8 cellular contexts compared by ENCODE assay signal in genomic region chr6:7155871-7156579, GRCh38. TPM values are rescaled to one million over a fixed set of nuclear protein-coding genes. Genes with fewer than 3 reads are reported as not detected.
DNase-seq lines count a peak whose midpoint lies in the region; ATAC-seq and TF ChIP-seq lines count a peak whose summit lies in the region.

No MANE protein-coding gene starts in this region.

- H3K27ac Mint-ChIP-seq in CD4-positive, alpha-beta T cell, result peak overlapping the region; percentile 84

- intact Hi-C loops in CD4-positive, alpha-beta T cell (cut with DNase I, micrococcal nuclease), result loop anchor here in 1 of 2 experiments (5.0 kb wide), 1 partner anchor 41 kb away; no protein-coding TSS in a partner anchor
- intact Hi-C loops in IMR-90 (cut with micrococcal nuclease), result no loop called here

- CTCF ChIA-PET in CD4-positive, alpha-beta T cell (lab: Charles Lee), result interaction anchor here (1.3 kb wide), 1 partner anchor 43 kb away, joined by 3 read pairs; no protein-coding TSS in a partner anchor
- CTCF ChIA-PET in IMR-90 (lab: Yijun Ruan, JAX) (no interaction called here), GM10248 (lab: Yijun Ruan, JAX) (interaction anchor here (0.9 to 1.5 kb wide), 7 partner anchors 10 to 480 kb away, joined by 3 to 6 read pairs (median 3); no protein-coding TSS in a partner anchor)

- no peak for DNase-seq in CD4-positive, alpha-beta T cell
- DNase-seq in GM20000 (ENCODE audit: low spot score), result peak; percentile 54
- no peak for DNase-seq in IMR-90
- DNase-seq in right atrium auricular region (ENCODE audit: low spot score), result no peak
- DNase-seq in central memory CD4-positive, alpha-beta T cell, result no peak
- DNase-seq in NCI-H2196 treated with DMSO at 0.1 percent for 48 hours (lab: John Stamatoyannopoulos, UW; ENCODE audit: unreplicated experiment), result no peak
- no peak for DNase-seq in pons (ENCODE audit: low spot score)
- DNase-seq in GM10248 (ENCODE audit: extremely low spot score), result no peak

- H2AK5ac ChIP-seq in IMR-90 (ENCODE audit: low read depth, low read length), result peak overlapping the region; percentile 88

- TF ChIP-seq POLR2A in IMR-90 (IDR thresholded peaks at IDR 0.05; ENCODE audit: low read depth, low read length), result no peak

- H3K4me3 ChIP-seq in IMR-90 (ENCODE audit: insufficient read depth, low read depth, low read length) (no peak overlapping the region), right atrium auricular region (no peak overlapping the region)

- H3K9me3 Mint-ChIP-seq in CD4-positive, alpha-beta T cell, result no peaks in the 10 kb centered on the region

- in situ Hi-C loops in IMR-90 (cut with MboI; ENCODE audit: low sequenced_read_pairs), result no loop called here

- H2AK9ac ChIP-seq in IMR-90 (replicated peaks; ENCODE audit: low read depth, low read length, poor library complexity), result no peak overlapping the region

- H2BK20ac ChIP-seq in IMR-90 (ENCODE audit: low read depth, low read length), result peak overlapping the region; percentile 50; the same call in 1 of the 2 replicates

- peaks cover 5% of the 10 kb centered on the region for H3K36me3 Mint-ChIP-seq in CD4-positive, alpha-beta T cell (ENCODE audit: low read depth)

- H3K4me2 ChIP-seq in IMR-90 (ENCODE audit: low read depth, low read length), result peak overlapping the region; percentile 18

- H3K23ac ChIP-seq in IMR-90 (ENCODE audit: low read depth, low read length), result peak overlapping the region; percentile 25; the same call in 1 of the 2 replicates

- no peaks in the 10 kb centered on the region for H3K27me3 Mint-ChIP-seq in CD4-positive, alpha-beta T cell

- 67% methylated on average over 2 of the region's 7 CpGs; no CpG with 5 or more reads in 1 of the 2 experiments for WGBS in IMR-90 (ENCODE audit: extremely low coverage in 2 of 2, insufficient read length in 1 of 2), 2 experiments

- H3K4me1 Mint-ChIP-seq in CD4-positive, alpha-beta T cell (ENCODE audit: low read depth), result peaks cover 81% of the 10 kb centered on the region

- no peak overlapping the region for H3K27ac ChIP-seq in CD4-positive, alpha-beta T cell (ENCODE audit: low read depth, low read length)
- peak overlapping the region; percentile 70 for H3K27ac ChIP-seq in IMR-90 (ENCODE audit: insufficient read depth, low read length)
- peak overlapping the region; percentile 24 to 29 for H3K27ac ChIP-seq in right atrium auricular region

- H3K18ac ChIP-seq in IMR-90 (ENCODE audit: low read depth, low read length), result peak overlapping the region; percentile 21; the same call in 1 of the 2 replicates

- dilution Hi-C loops in IMR-90 (cut with HindIII; ENCODE audit: low sequenced_read_pairs, unreplicated experiment), result no loop called here

- H2BK15ac ChIP-seq in IMR-90 (ENCODE audit: low read depth, low read length), result peak overlapping the region; percentile 47; the same call in 1 of the 3 replicates

- peak overlapping the region; percentile 97; the same call in 1 of the 2 replicates for H4K91ac ChIP-seq in IMR-90 (ENCODE audit: insufficient read depth, low read depth, low read length)

- peak overlapping the region; percentile 79 for H2BK120ac ChIP-seq in IMR-90 (ENCODE audit: low read depth, low read length)

- peaks cover 42% of the 10 kb centered on the region for H3K9me1 ChIP-seq in IMR-90 (ENCODE audit: insufficient read depth, low read length)

- H3K14ac ChIP-seq in IMR-90 (replicated peaks; ENCODE audit: low read depth, low read length), result peak overlapping the region; percentile 55

- H3K36me3 ChIP-seq in IMR-90 (ENCODE audit: control insufficient read depth, insufficient read depth, low read length), result no peaks in the 10 kb centered on the region
- no peaks in the 10 kb centered on the region for H3K36me3 ChIP-seq in right atrium auricular region

- TF ChIP-seq CTCF in CD4-positive, alpha-beta T cell (IDR thresholded peaks at IDR 0.05), result no peak
- TF ChIP-seq CTCF in GM20000 (IDR thresholded peaks at IDR 0.05; ENCODE audit: extremely low read depth, missing control alignments) (no peak), IMR-90 (conservative IDR thresholded peaks at IDR 0.05; ENCODE audit: low read depth, low read length) (no peak), right atrium auricular region (IDR thresholded peaks at IDR 0.05) (no peak), GM10248 (IDR thresholded peaks at IDR 0.05; ENCODE audit: control extremely low read depth, extremely low read depth, low read depth, missing control alignments) (no peak)

- H3K9ac ChIP-seq in IMR-90 (ENCODE audit: low read depth, low read length), result peak overlapping the region; percentile 30; the same call in 1 of the 2 replicates

- H3K4me1 ChIP-seq in IMR-90 (ENCODE audit: control insufficient read depth, insufficient read depth, low read length) (peaks cover 23% of the 10 kb centered on the region), right atrium auricular region (peaks cover 0 to 73% of the 10 kb centered on the region in 2 donors)

- H4K5ac ChIP-seq in IMR-90 (ENCODE audit: low read depth, low read length), result no peak overlapping the region

- peak overlapping the region; percentile 16 for H3K4me3 Mint-ChIP-seq in CD4-positive, alpha-beta T cell

- TF ChIP-seq RAD21 in IMR-90 (IDR thresholded peaks at IDR 0.05; ENCODE audit: low read length), result no peak

- peak overlapping the region; percentile 94 for H3K4ac ChIP-seq in IMR-90 (ENCODE audit: low read depth, low read length)

- peaks cover 36 to 86% of the 10 kb centered on the region in 2 experiments for H3K79me1 ChIP-seq in IMR-90 (ENCODE audit: low read depth in 1 of 2, low read length in 2 of 2)

- no peak overlapping the region for H2AFZ ChIP-seq in IMR-90 (replicated peaks; ENCODE audit: low read length, poor library complexity)

- no TSS peak for BruUV-seq in IMR-90 (replicated peaks; lab: Mats Ljungman, UMichigan)

- ATAC-seq in CD4-positive, alpha-beta T cell (ENCODE audit: poor library complexity), result no peak
- ATAC-seq in IMR-90 (ENCODE audit: low read depth), result no peak

- H4K8ac ChIP-seq in IMR-90 (ENCODE audit: low read depth in 2 of 2, low read length in 2 of 2), result peak overlapping the region; percentile 55 to 92; a peak in 3 of 4 replicates

- peak overlapping the region; percentile 38 for H2BK5ac ChIP-seq in IMR-90 (ENCODE audit: low read depth, low read length, poor library complexity, severe bottlenecking)

- no peaks in the 10 kb centered on the region for H3K27me3 ChIP-seq in CD4-positive, alpha-beta T cell (ENCODE audit: control insufficient read depth, insufficient read depth, low read length)
- H3K27me3 ChIP-seq in IMR-90 (ENCODE audit: control insufficient read depth, insufficient read depth, low read length) (no peaks in the 10 kb centered on the region), right atrium auricular region (no peaks in the 10 kb centered on the region)

- H3K9me3 ChIP-seq in CD4-positive, alpha-beta T cell (ENCODE audit: control insufficient read depth, low read length), result no peaks in the 10 kb centered on the region
- H3K9me3 ChIP-seq in IMR-90 (ENCODE audit: control insufficient read depth, insufficient read depth, low read length) (no peaks in the 10 kb centered on the region), right atrium auricular region (no peaks in the 10 kb centered on the region)

- POLR2A ChIA-PET in CD4-positive, alpha-beta T cell (lab: Charles Lee), result interaction anchor here (0.8 to 1.5 kb wide), 3 partner anchors 11 to 82 kb away, joined by 3 to 4 read pairs (median 3); no protein-coding TSS in a partner anchor
- POLR2A ChIA-PET in IMR-90 (lab: Charles Lee; ENCODE audit: unreplicated experiment), result interaction anchor here (0.6 to 0.9 kb wide), 2 partner anchors 9 to 16 kb away, joined by 3 to 5 read pairs; no protein-coding TSS in a partner anchor
- POLR2A ChIA-PET in GM10248 (lab: Yijun Ruan, JAX), result interaction anchor here (0.5 to 1.6 kb wide), 2 partner anchors 20 to 188 kb away, joined by 4 to 5 read pairs; no protein-coding TSS in a partner anchor

- H3K56ac ChIP-seq in IMR-90 (ENCODE audit: extremely low read depth, insufficient read depth, low read length), result peak overlapping the region; percentile 64; the same call in 1 of the 2 replicates

- peaks cover 49% of the 10 kb centered on the region for H4K20me1 ChIP-seq in IMR-90 (ENCODE audit: insufficient read depth, low read length)

TF ChIP-seq in IMR-90, 13 proteins besides CTCF, POLR2A, EP300 and RAD21:
- no peak for TF ChIP-seq RFX5 (IDR thresholded peaks at IDR 0.05; ENCODE audit: low read depth, low read length)
- no peak for TF ChIP-seq CHD1 (IDR thresholded peaks at IDR 0.05; ENCODE audit: low read depth, low read length)
- no peak for TF ChIP-seq RCOR1 (IDR thresholded peaks at IDR 0.05; ENCODE audit: insufficient replicate concordance, low read length)
- no peak for TF ChIP-seq FOS (IDR thresholded peaks at IDR 0.05; ENCODE audit: low read depth, low read length)
- no peak for TF ChIP-seq CEBPB (IDR thresholded peaks at IDR 0.05; ENCODE audit: low read depth, low read length)
- no peak for TF ChIP-seq BHLHE40 (IDR thresholded peaks at IDR 0.05; ENCODE audit: low read depth, low read length)
- no peak for TF ChIP-seq MXI1 (IDR thresholded peaks at IDR 0.05; ENCODE audit: borderline replicate concordance, low read depth, low read length)
- no peak for TF ChIP-seq MAFK (IDR thresholded peaks at IDR 0.05; ENCODE audit: low read depth, low read length)
TF ChIP-seq in IMR-90: peak in this region for 0.

RNA-seq across cellular contexts. Expression of gene RREB1, which starts 48.3 kb away (rescaled TPM):
- total RNA-seq in CD4-positive, alpha-beta T cell, result 10 to 100 TPM; 56.5 to 60.0 TPM
- total RNA-seq in IMR-90 (2012; rRNA removed), result 8.4 and 8.6 TPM in 2 replicates
- 4.7 and 14.5 TPM in 2 replicates for polyA plus RNA-seq in IMR-90 (2012; rRNA removed)
- 2.1 and 2.4 TPM in 2 replicates for polyA plus RNA-seq in IMR-90 (2012; cell fraction: cytosol; rRNA removed)
- 13.2 and 13.5 TPM in 2 replicates for polyA plus RNA-seq in IMR-90 (2012; cell fraction: nucleus; rRNA removed; ENCODE audit: low replicate concordance)
- 10 to 100 TPM; 25.5 to 30.3 TPM for total RNA-seq in right atrium auricular region
